ENCODE assay signal across 25 cellular contexts in the genomic region with DNA sequence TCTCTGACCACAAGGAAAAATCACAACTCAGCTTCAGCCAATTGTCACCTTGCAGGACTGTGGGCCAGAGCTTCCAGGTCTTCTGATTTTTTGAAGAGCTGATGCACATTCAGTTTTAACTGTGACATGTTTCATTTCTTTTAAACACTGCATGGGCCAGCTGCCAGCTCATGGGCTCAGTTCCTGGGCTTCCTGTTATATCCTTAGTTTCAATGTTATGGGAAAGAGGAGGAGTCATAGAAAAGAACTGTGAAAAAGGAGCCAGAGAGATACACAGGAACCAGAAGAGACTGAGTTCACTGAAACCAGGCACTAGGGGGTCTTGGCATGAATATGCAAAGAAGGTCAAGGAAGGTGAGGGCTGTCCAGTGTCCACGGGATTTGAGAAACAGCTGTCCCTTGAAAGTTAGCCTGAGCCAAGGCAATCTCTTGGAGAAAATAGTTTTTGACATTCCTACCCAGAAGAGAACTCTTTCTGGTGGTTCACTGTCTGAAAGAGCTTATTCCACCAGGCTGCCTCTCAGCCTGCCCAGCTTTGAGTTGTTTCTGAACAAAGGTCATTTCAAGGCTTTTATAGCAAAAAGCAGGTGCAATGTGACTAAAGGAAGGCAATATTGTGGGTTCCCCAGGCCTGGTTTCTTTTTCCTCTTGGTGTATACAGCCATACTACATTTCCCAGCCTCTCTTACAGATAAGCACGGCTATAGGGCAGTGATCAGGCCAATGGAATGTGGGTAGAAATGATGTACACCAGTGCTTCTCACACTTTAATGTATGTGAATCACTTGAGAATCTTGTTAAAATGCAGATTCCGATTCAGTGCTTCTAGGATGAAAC. TPM values are rescaled to one million over a fixed set of nuclear protein-coding genes. Genes with fewer than 3 reads are reported as not detected.
DNase-seq lines count a peak whose midpoint lies in the region; ATAC-seq, FAIRE-seq and TF ChIP-seq lines count a peak whose summit lies in the region.
"Had no signal": no experiment of that assay in that cellular context is flagged by ENCODE, and none has a peak within 500 bp of the region (broad histone marks: within the 10 kb centered on the region; RNA-seq: fewer than 3 reads in every experiment).

No MANE protein-coding gene starts in this region.

- no peak overlapping the region for H3K4me2 ChIP-seq in endothelial cell of umbilical vein (ENCODE audit: insufficient read depth, low read length)

- intact Hi-C loops in endothelial cell of umbilical vein (cut with micrococcal nuclease) = no loop called here
- intact Hi-C loops in right lobe of liver (cut with DNase I) = no loop called here
- intact Hi-C loops in stomach (cut with DNase I; ENCODE audit: low total_unique reads) = no loop called here

- no peaks in the 10 kb centered on the region for H3K79me2 ChIP-seq in endothelial cell of umbilical vein (ENCODE audit: control insufficient read depth, insufficient read depth, low read length)

- no peak for FAIRE-seq in endothelial cell of umbilical vein (lab: Jason Lieb, UNC)
- FAIRE-seq: endometrium, islet of Langerhans had no signal

- dilution Hi-C loops in endothelial cell of umbilical vein (cut with MboI; ENCODE audit: extremely low pct_ligation_motif_present, low sequenced_read_pairs) = no loop called here

- no peak for TF ChIP-seq EP300 in stomach (IDR thresholded peaks at IDR 0.05)

- H3K27ac ChIP-seq in VCaP (peak overlapping the region; percentile 68), endothelial cell of umbilical vein (ENCODE audit: insufficient read depth, low read depth, low read length) (no peak overlapping the region), right lobe of liver (peak overlapping the region in 2 of 3 donors; percentile 56 to 70), stomach (peak overlapping the region; percentile 42 to 77 (median 60))
- H3K27ac ChIP-seq: C4-2B, cardiac muscle cell, HL-60, neutrophil had no signal

- peak; percentile 69 to 83 (median 76) for ATAC-seq in right lobe of liver
- ATAC-seq: activated CD8-positive, alpha-beta T cell treated with anti-CD3 and anti-CD28 coated beads for 36 hours; PC-3 had no signal

- no peak overlapping the region for H2AFZ ChIP-seq in endothelial cell of umbilical vein (ENCODE audit: low read depth, low read length)

- 44% methylated on average over 2 of the region's 3 CpGs for WGBS in right lobe of liver (ENCODE audit: insufficient coverage, low coverage, low lambda C conversion rate, missing lambda C conversion rate)
- WGBS in stomach, 5 donors = 39 to 52% (median 45%) methylated on average over 3 of the region's 3 CpGs

- no peaks in the 10 kb centered on the region for H3K27me3 ChIP-seq in endothelial cell of umbilical vein (ENCODE audit: control insufficient read depth in 2 of 2, insufficient read depth in 2 of 2, low read length in 2 of 2)
- H3K27me3 ChIP-seq in right lobe of liver = no peaks in the 10 kb centered on the region
- H3K27me3 ChIP-seq in stomach = no peaks in the 10 kb centered on the region
- H3K27me3 ChIP-seq: cardiac muscle cell, neutrophil, spleen had no signal

- no peaks in the 10 kb centered on the region for H3K36me3 ChIP-seq in endothelial cell of umbilical vein (ENCODE audit: control insufficient read depth in 2 of 2, extremely low read depth in 1 of 2, insufficient read depth in 2 of 2, low read length in 2 of 2)
- no peaks in the 10 kb centered on the region for H3K36me3 ChIP-seq in right lobe of liver
- no peaks in the 10 kb centered on the region for H3K36me3 ChIP-seq in stomach
- H3K36me3 ChIP-seq: cardiac muscle cell, neutrophil, spleen had no signal

- DNase-seq in endothelial cell of umbilical vein (ENCODE audit: low read depth, low spot score) = peak; percentile 24
- DNase-seq in right lobe of liver = peak in 1 of 3 donors; percentile 70
- peak; percentile 64 for DNase-seq in stomach
- DNase-seq in pons (ENCODE audit: low spot score) = no peak
- no peak for DNase-seq in erythroblast (lab: John Stamatoyannopoulos, UW)
- DNase-seq in cerebellum (ENCODE audit: low spot score) = no peak
- DNase-seq: activated CD4-positive, alpha-beta T cell treated with anti-CD3 and anti-CD28 coated beads for 1 hour; activated CD8-positive, alpha-beta T cell treated with anti-CD3 and anti-CD28 coated beads for 36 hours; Caco-2; DMS79 treated with DMSO at 0.1 percent for 48 hours; NCI-H146; NCI-H2171; NCI-H524 treated with DMSO at 0.1 percent for 48 hours; PC-3; spleen; T-helper 2 cell had no signal

- no peak for TF ChIP-seq CTCF in VCaP (conservative IDR thresholded peaks at IDR 0.05)
- no peak for TF ChIP-seq CTCF in endothelial cell of umbilical vein (IDR thresholded peaks at IDR 0.05; ENCODE audit: extremely low read depth in 1 of 2, insufficient read depth in 1 of 2, low read depth in 1 of 2, low read length in 2 of 2)
- TF ChIP-seq CTCF in right lobe of liver (IDR thresholded peaks at IDR 0.05) = no peak
- no peak for TF ChIP-seq CTCF in stomach (IDR thresholded peaks at IDR 0.05)

- H3K9me3 ChIP-seq in endothelial cell of umbilical vein (replicated peaks; ENCODE audit: control insufficient read depth, insufficient read depth, low read length) (no peaks in the 10 kb centered on the region), right lobe of liver (no peaks in the 10 kb centered on the region), stomach (no peaks in the 10 kb centered on the region)
- H3K9me3 ChIP-seq: Caco-2, neutrophil, spleen had no signal

- H3K4me3 ChIP-seq in endothelial cell of umbilical vein (replicated peaks in 1 of 3; ENCODE audit: insufficient read depth in 1 of 3, low read depth in 1 of 3, low read length in 3 of 3) (no peak overlapping the region), right lobe of liver (no peak overlapping the region), stomach (no peak overlapping the region)
- H3K4me3 ChIP-seq: cardiac muscle cell, spleen had no signal

- TF ChIP-seq POLR2A in endothelial cell of umbilical vein (IDR thresholded peaks at IDR 0.05; ENCODE audit: low read depth, low read length) (no peak), right lobe of liver (IDR thresholded peaks at IDR 0.05) (no peak), stomach (IDR thresholded peaks at IDR 0.05) (no peak), erythroblast (IDR thresholded peaks at IDR 0.05; ENCODE audit: low read length) (no peak)

- H4K20me1 ChIP-seq in endothelial cell of umbilical vein (replicated peaks; ENCODE audit: control insufficient read depth, extremely low read depth, insufficient read depth, low read length) = no peaks in the 10 kb centered on the region

- POLR2A ChIA-PET in endothelial cell of umbilical vein (lab: Charles Lee) = no interaction called here

- CTCF ChIA-PET in endothelial cell of umbilical vein (lab: Charles Lee) = interaction anchor here (0.5 to 1.0 kb wide), 2 partner anchors 8 to 60 kb away, joined by 4 read pairs; no protein-coding TSS in a partner anchor

- BruUV-seq in endothelial cell of umbilical vein (replicated peaks; lab: Mats Ljungman, UMichigan) = no TSS peak

- H3K4me1 ChIP-seq in endothelial cell of umbilical vein (ENCODE audit: control insufficient read depth, extremely low read depth, insufficient read depth, low read length) (no peaks in the 10 kb centered on the region), right lobe of liver (peaks cover 0 to 23% (median 5%) of the 10 kb centered on the region in 4 donors), stomach (peaks cover 12 to 17% (median 12%) of the 10 kb centered on the region in 4 donors)
- H3K4me1 ChIP-seq: Caco-2 had no signal

- no peaks in the 10 kb centered on the region for H3K9me1 ChIP-seq in endothelial cell of umbilical vein (replicated peaks; ENCODE audit: control insufficient read depth, extremely low read depth, insufficient read depth, low read length)

- H3K9ac ChIP-seq in endothelial cell of umbilical vein (replicated peaks; ENCODE audit: extremely low read depth, insufficient read depth, low read length) = no peak overlapping the region

RNA-seq across cellular contexts. Expression of gene PDILT, which starts 10.5 kb away (rescaled TPM):
- total RNA-seq in endothelial cell of umbilical vein (not detected in 2 replicates), right lobe of liver (not detected), stomach (10 to 100 TPM in 2 of 5 donors, 1 to 10 TPM in 1, under 1 TPM in 1, not detected in 1; 0.37 to 34.8 (median 12.7) TPM), cerebellum (not detected)
- polyA plus RNA-seq in endothelial cell of umbilical vein (not detected in 2 replicates), stomach (100 to 1,000 TPM in 2 of 3 donors, 10 to 100 TPM in 1; 72.7 to 150 (median 110) TPM)
- polyA plus RNA-seq in endothelial cell of umbilical vein (2011; cell fraction: cytosol; rRNA removed) = not detected in 2 replicates
- polyA plus RNA-seq in endothelial cell of umbilical vein (2011; cell fraction: nucleus; rRNA removed) = not detected in 2 replicates
- not detected in 2 replicates for polyA plus RNA-seq in endothelial cell of umbilical vein (2012)
- polyA minus RNA-seq in endothelial cell of umbilical vein = not detected in 2 replicates
- polyA minus RNA-seq in endothelial cell of umbilical vein (2011; cell fraction: cytosol; rRNA and poly(A)+ RNA removed) = not detected
- polyA minus RNA-seq in endothelial cell of umbilical vein (2011; cell fraction: nucleus; rRNA and poly(A)+ RNA removed) = not detected in 2 replicates
- total RNA-seq: activated CD8-positive, alpha-beta T cell treated with anti-CD3 and anti-CD28 coated beads for 36 hours; Caco-2; cardiac muscle cell; PC-3; spleen; ureter had no signal
- polyA plus RNA-seq: cardiac muscle cell, spleen had no signal

RNA-seq across cellular contexts. Expression of gene ACSM5, which starts 15.3 kb away (rescaled TPM):
- total RNA-seq in endothelial cell of umbilical vein = not detected in 2 replicates
- 0.06 TPM in 2 replicates for polyA plus RNA-seq in endothelial cell of umbilical vein
- polyA plus RNA-seq in endothelial cell of umbilical vein (2011; cell fraction: cytosol; rRNA removed) = 0.14 and 0.21 TPM in 2 replicates
- polyA plus RNA-seq in endothelial cell of umbilical vein (2011; cell fraction: nucleus; rRNA removed) = 0.24 TPM in 1 of 2 replicates, not detected in the other
- 0.32 and 0.52 TPM in 2 replicates for polyA plus RNA-seq in endothelial cell of umbilical vein (2012)
- polyA minus RNA-seq in endothelial cell of umbilical vein = not detected in 2 replicates
- not detected for polyA minus RNA-seq in endothelial cell of umbilical vein (2011; cell fraction: cytosol; rRNA and poly(A)+ RNA removed)
- not detected in 2 replicates for polyA minus RNA-seq in endothelial cell of umbilical vein (2011; cell fraction: nucleus; rRNA and poly(A)+ RNA removed)
- 100 to 1,000 TPM in 4 of 6 experiments, 10 to 100 TPM in 2; 45.8 to 231 (median 151) TPM for total RNA-seq in right lobe of liver
- total RNA-seq in stomach = 1 to 10 TPM in 3 of 5 donors, not detected in 2; 1.1 to 4.6 (median 1.8) TPM
- polyA plus RNA-seq in stomach = 1 to 10 TPM; 1.5 to 3.5 (median 2.8) TPM
- 0.73 TPM for total RNA-seq in cerebellum
- total RNA-seq: activated CD8-positive, alpha-beta T cell treated with anti-CD3 and anti-CD28 coated beads for 36 hours; activated T-helper 2 cell treated with anti-CD3 and anti-CD28 coated beads, Interferon-gamma antibody, Interleukin-2, Interleukin-4, amounts not matched to agents 10 μg/mL and 5 μg/mL and 100 μg/mL, durations not matched to agents 14 hours and 24 hours and 36 hours; Caco-2; cardiac muscle cell; PC-3 had no signal

RNA-seq across cellular contexts. Expression of gene UMOD, which starts 41.5 kb away (rescaled TPM):
- total RNA-seq in endothelial cell of umbilical vein (not detected in 2 replicates), right lobe of liver (not detected), stomach (1 to 10 TPM in 2 of 5 donors, under 1 TPM in 1, not detected in 2; 0.45 to 3.0 (median 1.3) TPM), cerebellum (not detected)
- polyA plus RNA-seq in endothelial cell of umbilical vein (not detected in 2 replicates), stomach (under 1 TPM in 2 of 3 donors, not detected in 1; 0.25 to 0.53 TPM)
- not detected in 2 replicates for polyA plus RNA-seq in endothelial cell of umbilical vein (2011; cell fraction: cytosol; rRNA removed)
- polyA plus RNA-seq in endothelial cell of umbilical vein (2011; cell fraction: nucleus; rRNA removed) = not detected in 2 replicates
- polyA plus RNA-seq in endothelial cell of umbilical vein (2012) = not detected in 2 replicates
- not detected in 2 replicates for polyA minus RNA-seq in endothelial cell of umbilical vein
- not detected for polyA minus RNA-seq in endothelial cell of umbilical vein (2011; cell fraction: cytosol; rRNA and poly(A)+ RNA removed)
- not detected in 2 replicates for polyA minus RNA-seq in endothelial cell of umbilical vein (2011; cell fraction: nucleus; rRNA and poly(A)+ RNA removed)
- total RNA-seq: activated CD8-positive, alpha-beta T cell treated with anti-CD3 and anti-CD28 coated beads for 36 hours; activated T-helper 2 cell treated with anti-CD3 and anti-CD28 coated beads, Interferon-gamma antibody, Interleukin-2, Interleukin-4, amounts not matched to agents 10 μg/mL and 5 μg/mL and 100 μg/mL, durations not matched to agents 14 hours and 24 hours and 36 hours; Caco-2; cardiac muscle cell; PC-3; spleen; ureter had no signal
- polyA plus RNA-seq: cardiac muscle cell had no signal

RNA-seq across cellular contexts. Expression of gene ACSM2A, which starts 57.3 kb away (rescaled TPM):
- total RNA-seq in endothelial cell of umbilical vein = not detected in 2 replicates
- 0.03 TPM in 1 of 2 replicates, not detected in the other for polyA plus RNA-seq in endothelial cell of umbilical vein
- polyA plus RNA-seq in endothelial cell of umbilical vein (2011; cell fraction: cytosol; rRNA removed) = 0.03 TPM in 2 replicates
- 0.07 and 0.08 TPM in 2 replicates for polyA plus RNA-seq in endothelial cell of umbilical vein (2011; cell fraction: nucleus; rRNA removed)
- not detected in 2 replicates for polyA plus RNA-seq in endothelial cell of umbilical vein (2012)
- polyA minus RNA-seq in endothelial cell of umbilical vein = not detected in 2 replicates
- polyA minus RNA-seq in endothelial cell of umbilical vein (2011; cell fraction: cytosol; rRNA and poly(A)+ RNA removed) = not detected
- not detected in 2 replicates for polyA minus RNA-seq in endothelial cell of umbilical vein (2011; cell fraction: nucleus; rRNA and poly(A)+ RNA removed)
- 100 to 1,000 TPM; 120 to 532 (median 241) TPM for total RNA-seq in right lobe of liver
- total RNA-seq in stomach = not detected
- under 1 TPM in 1 of 3 donors, not detected in 2; 0.08 TPM for polyA plus RNA-seq in stomach
- not detected for total RNA-seq in cerebellum
- total RNA-seq: activated CD8-positive, alpha-beta T cell treated with anti-CD3 and anti-CD28 coated beads for 36 hours; Caco-2; cardiac muscle cell; PC-3; ureter had no signal
- polyA plus RNA-seq: cardiac muscle cell, spleen had no signal

Comparison
In these comparisons a context has a peak if more than half of its experiments do, and no peak if none do; other contexts are left out.
1. DNase-seq: peak in endothelial cell of umbilical vein (single experiment) and stomach (single experiment); none in pons (single experiment), erythroblast (0 of 2) and cerebellum (single experiment).
2. RNA of gene ACSM5, which starts 15.3 kb away (total RNA-seq): 45.8 to 231 TPM in right lobe of liver; 1.1 to 4.6 TPM in stomach, 0.73 TPM in cerebellum (single experiment) and not detected in endothelial cell of umbilical vein; every median in the first group is over 4 times any median in the second.